ENCODE assay signal across 8 cellular contexts in the genomic region with DNA sequence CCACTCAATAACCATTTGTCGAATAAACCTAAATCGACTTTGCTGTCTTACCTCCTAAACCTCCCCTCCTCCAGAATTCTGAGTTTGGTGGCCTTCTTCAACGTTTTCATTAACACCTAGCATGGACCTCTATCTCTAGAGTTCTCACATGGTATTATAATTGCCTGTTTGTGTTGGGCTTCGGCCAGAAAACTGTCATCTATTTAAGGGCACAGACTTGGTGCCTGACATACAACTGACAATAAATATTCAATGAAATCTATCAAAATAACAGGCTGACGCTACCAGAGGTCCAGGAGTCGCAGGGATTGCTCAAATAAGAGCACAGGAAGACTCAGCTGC. TPM values are rescaled to one million over a fixed set of nuclear protein-coding genes. Genes with fewer than 3 reads are reported as not detected.
DNase-seq lines count a peak whose midpoint lies in the region; ATAC-seq and TF ChIP-seq lines count a peak whose summit lies in the region.

No MANE protein-coding gene starts in this region.

- TF ChIP-seq CTCF in BE2C (IDR thresholded peaks at IDR 0.05; ENCODE audit: low read depth, low read length), result no peak
- TF ChIP-seq CTCF in Loucy (conservative IDR thresholded peaks at IDR 0.05; ENCODE audit: low read length), result no peak
- TF ChIP-seq CTCF in nephron (IDR thresholded peaks at IDR 0.05; ENCODE audit: unreplicated experiment in 3 of 3), result no peak

- H3K4me3 ChIP-seq in BE2C (ENCODE audit: low read depth, low read length) (peak overlapping the region; percentile 92), Loucy (ENCODE audit: low read length, poor library complexity, severe bottlenecking) (peak overlapping the region; percentile 87), ectodermal cell (ENCODE audit: insufficient read depth, low read depth, low read length) (peak overlapping the region; percentile 57)

- peak overlapping the region; percentile 96 to 98 (median 96) for H3K4me3 Mint-ChIP-seq in nephron

- H2AFZ ChIP-seq in Loucy (ENCODE audit: low read length), result peak overlapping the region; percentile 98

- no peaks in the 10 kb centered on the region for H3K9me2 ChIP-seq in Loucy (replicated peaks; ENCODE audit: low read depth, low read length)

- H3K36me3 ChIP-seq in BE2C (peaks cover 4% of the 10 kb centered on the region), Loucy (ENCODE audit: insufficient read depth, low read length) (no peaks in the 10 kb centered on the region), ectodermal cell (ENCODE audit: control insufficient read depth, insufficient read depth, low read length) (no peaks in the 10 kb centered on the region)

- DNase-seq in BE2C, result no peak
- DNase-seq in ecto neural progenitor cell (ENCODE audit: low spot score), result no peak
- DNase-seq in activated effector memory CD4-positive, alpha-beta T cell treated with Interleukin-2 at 50 U/mL for 16 hours, result no peak
- no peak for DNase-seq in occipital lobe (lab: John Stamatoyannopoulos, UW)

- H3F3A ChIP-seq in Loucy (ENCODE audit: low read depth), result no peaks in the 10 kb centered on the region

- H3K27me3 ChIP-seq in BE2C, result no peaks in the 10 kb centered on the region
- H3K27me3 ChIP-seq in Loucy (ENCODE audit: insufficient read depth, low read length, poor library complexity, severe bottlenecking), result no peaks in the 10 kb centered on the region
- H3K27me3 ChIP-seq in ectodermal cell (ENCODE audit: control insufficient read depth, insufficient read depth, low read length, poor library complexity, severe bottlenecking), result no peaks in the 10 kb centered on the region

- H3K27me3 Mint-ChIP-seq in nephron (ENCODE audit: low read depth), result no peaks in the 10 kb centered on the region

- H3K79me2 ChIP-seq in Loucy (ENCODE audit: insufficient read depth, low read length), result peaks cover 32% of the 10 kb centered on the region; the same call in 1 of the 2 replicates

- H4K20me1 ChIP-seq in Loucy (ENCODE audit: insufficient read depth, low read length, poor library complexity, severe bottlenecking), result no peaks in the 10 kb centered on the region

- H3K9me3 ChIP-seq in BE2C (no peaks in the 10 kb centered on the region), Loucy (ENCODE audit: insufficient read depth, low read depth, low read length) (no peaks in the 10 kb centered on the region), ectodermal cell (ENCODE audit: control insufficient read depth, low read length) (no peaks in the 10 kb centered on the region)

- peak; percentile 12 for ATAC-seq in GM21360 (IDR thresholded peaks at IDR 0.05; ENCODE audit: unreplicated experiment)

- H3K27ac Mint-ChIP-seq in nephron, result peak overlapping the region; percentile 73 to 95 (median 90)

- H3K4me1 Mint-ChIP-seq in nephron, result peaks cover 44% of the 10 kb centered on the region

- no peak overlapping the region for H3K27ac ChIP-seq in ectodermal cell (ENCODE audit: insufficient read depth, low read depth, low read length, poor library complexity, severe bottlenecking)

- peak overlapping the region; percentile 87 for H3K4me2 ChIP-seq in Loucy (ENCODE audit: low read depth, low read length, poor library complexity, severe bottlenecking)

- peak overlapping the region; percentile 74 for H3K9ac ChIP-seq in Loucy (ENCODE audit: low read depth, low read length, poor library complexity, severe bottlenecking)

- H3K4me1 ChIP-seq in BE2C (peaks cover 20% of the 10 kb centered on the region), Loucy (ENCODE audit: insufficient read depth, low read length, poor library complexity, severe bottlenecking) (peaks cover 28% of the 10 kb centered on the region), ectodermal cell (ENCODE audit: control insufficient read depth, insufficient read depth, low read length) (peaks cover 10% of the 10 kb centered on the region)

- peaks cover 3% of the 10 kb centered on the region for H3K36me3 Mint-ChIP-seq in nephron (ENCODE audit: low read depth)

- WGBS in ectodermal cell, 2 experiments, result 22% methylated on average over 6 of the region's 6 CpGs

- H3K9me3 Mint-ChIP-seq in nephron, result no peaks in the 10 kb centered on the region

RNA-seq across cellular contexts. Expression of gene ALKBH8, which starts 0.7 kb away (rescaled TPM):
- 11.6 TPM for polyA plus RNA-seq in BE2C (2012; ENCODE audit: insufficient read depth, insufficient read length, low read depth)
- 12.0 TPM for polyA plus RNA-seq in ectodermal cell (2013, experiment 1 of 4)
- 10.0 TPM for polyA plus RNA-seq in ectodermal cell (2013, experiment 2 of 4)
- 6.4 TPM for polyA plus RNA-seq in ectodermal cell (2013, experiment 3 of 4)
- polyA plus RNA-seq in ectodermal cell (2013, experiment 4 of 4), result 8.0 TPM
- 20.1 TPM for total RNA-seq in occipital lobe

RNA-seq across cellular contexts. Expression of gene ELMOD1, which starts 26.1 kb away (rescaled TPM):
- not detected for polyA plus RNA-seq in BE2C (2012; ENCODE audit: insufficient read depth, insufficient read length, low read depth)
- 1.3 TPM for polyA plus RNA-seq in ectodermal cell (2013, experiment 1 of 4)
- polyA plus RNA-seq in ectodermal cell (2013, experiment 2 of 4), result 0.84 TPM
- 0.59 TPM for polyA plus RNA-seq in ectodermal cell (2013, experiment 3 of 4)
- polyA plus RNA-seq in ectodermal cell (2013, experiment 4 of 4), result 0.73 TPM
- 95.5 TPM for total RNA-seq in occipital lobe
